Comparison of ENCODE assay signal across 9 cellular contexts in genomic region chr2:84894131-84894586, GRCh38. TPM values are rescaled to one million over a fixed set of nuclear protein-coding genes. Genes with fewer than 3 reads are reported as not detected.
DNase-seq lines count a peak whose midpoint lies in the region; ATAC-seq, FAIRE-seq and TF ChIP-seq lines count a peak whose summit lies in the region.
"Had no signal": no experiment of that assay in that cellular context is flagged by ENCODE, and none has a peak within 500 bp of the region (broad histone marks: within the 10 kb centered on the region; RNA-seq: fewer than 3 reads in every experiment).

No MANE protein-coding gene starts in this region.

- no peak overlapping the region for H3K27ac ChIP-seq in CD8-positive, alpha-beta memory T cell (ENCODE audit: low read depth, low read length)
- H3K27ac ChIP-seq in HL-60 (replicated peaks): peak overlapping the region; percentile 37
- no peak overlapping the region for H3K27ac ChIP-seq in substantia nigra (ENCODE audit: low read depth, low read length, poor library complexity, severe bottlenecking)
- no peak overlapping the region for H3K27ac ChIP-seq in small intestine (ENCODE audit: low read depth in 1 of 2, low read length in 1 of 2)

- POLR2A ChIA-PET in CD8-positive, alpha-beta memory T cell (lab: Charles Lee): interaction anchor here (1.1 to 1.7 kb wide), 4 partner anchors 12 to 13 kb away, joined by 4 to 6 read pairs (median 5); partner anchors contain the start of gene TRABD2A
- POLR2A ChIA-PET in WTC11 (lab: Charles Lee): no interaction called here

- H3K9me3 Mint-ChIP-seq in CD8-positive, alpha-beta memory T cell: no peaks in the 10 kb centered on the region
- no peaks in the 10 kb centered on the region for H3K9me3 Mint-ChIP-seq in WTC11

- H3K27me3 Mint-ChIP-seq in CD8-positive, alpha-beta memory T cell: no peaks in the 10 kb centered on the region
- no peaks in the 10 kb centered on the region; the same call in none of the 2 replicates for H3K27me3 Mint-ChIP-seq in WTC11 (ENCODE audit: low read depth)

- CTCF ChIA-PET in CD8-positive, alpha-beta memory T cell (lab: Charles Lee): interaction anchor here (1.1 to 3.7 kb wide), 3 partner anchors 12 to 32 kb away, joined by 3 to 24 read pairs (median 21); no protein-coding TSS in a partner anchor
- CTCF ChIA-PET in WTC11 (lab: Charles Lee): interaction anchor here (1.0 to 1.8 kb wide), 5 partner anchors 12 to 153 kb away, joined by 3 to 12 read pairs (median 6); no protein-coding TSS in a partner anchor

- no peak for DNase-seq in CD8-positive, alpha-beta memory T cell
- DNase-seq in HL-60 (ENCODE audit: low read depth in 1 of 2, low spot score in 1 of 2) (no peak), WTC11 (ENCODE audit: low spot score) (peak; percentile 33), left colon (no peak), substantia nigra (lab: John Stamatoyannopoulos, UW) (no peak), NCI-H1105 (lab: John Stamatoyannopoulos, UW) (no peak), small intestine (no peak)
- DNase-seq: stimulated activated CD4-positive, alpha-beta T cell treated with anti-CD3 and anti-CD28 coated beads, Interleukin-2, amount 100 ng/mL, for 24 hours had no signal

- FAIRE-seq in small intestine (lab: Jason Lieb, UNC): no peak

- TF ChIP-seq CTCF in HL-60 (IDR thresholded peaks at IDR 0.05; ENCODE audit: insufficient read depth, low read length) (no peak), WTC11 (IDR thresholded peaks at IDR 0.05) (no peak)

- 61 to 83% (median 76%) methylated on average over 6 of the region's 6 CpGs for WGBS in small intestine, 3 donors

- no peaks in the 10 kb centered on the region for H3K36me3 Mint-ChIP-seq in CD8-positive, alpha-beta memory T cell
- H3K36me3 Mint-ChIP-seq in WTC11: no peaks in the 10 kb centered on the region

- H3K27me3 ChIP-seq in CD8-positive, alpha-beta memory T cell (ENCODE audit: insufficient read depth, low read length, poor library complexity, severe bottlenecking): no peaks in the 10 kb centered on the region
- no peaks in the 10 kb centered on the region for H3K27me3 ChIP-seq in HL-60 (ENCODE audit: insufficient read depth, poor library complexity, severe bottlenecking)
- H3K27me3 ChIP-seq in small intestine (ENCODE audit: control insufficient read depth in 2 of 2, insufficient read depth in 2 of 2, low read length in 2 of 2): no peaks in the 10 kb centered on the region

- H3K9me3 ChIP-seq in CD8-positive, alpha-beta memory T cell (ENCODE audit: low read length): no peaks in the 10 kb centered on the region
- no peaks in the 10 kb centered on the region for H3K9me3 ChIP-seq in small intestine (ENCODE audit: control insufficient read depth, low read depth)

- peaks cover 52 to 71% (median 63%) of the 10 kb centered on the region in 3 donors for H3K4me1 Mint-ChIP-seq in CD8-positive, alpha-beta memory T cell
- H3K4me1 Mint-ChIP-seq in WTC11: peaks cover 11% of the 10 kb centered on the region

- ATAC-seq in WTC11: peak; percentile 89
- ATAC-seq in left colon: peak; percentile 37
- ATAC-seq in HG02678 (IDR thresholded peaks at IDR 0.05; ENCODE audit: unreplicated experiment): no peak

- peak overlapping the region; percentile 12 to 98 (median 85) for H3K27ac Mint-ChIP-seq in CD8-positive, alpha-beta memory T cell
- no peak overlapping the region for H3K27ac Mint-ChIP-seq in WTC11

- H3K4me3 Mint-ChIP-seq in CD8-positive, alpha-beta memory T cell: peak overlapping the region in 5 of 7 donors; percentile 32 to 70 (median 33)
- no peak overlapping the region for H3K4me3 Mint-ChIP-seq in WTC11

- intact Hi-C loops in left colon (cut with DNase I, micrococcal nuclease): no loop called here

- peaks cover 52% of the 10 kb centered on the region for H3K4me1 ChIP-seq in CD8-positive, alpha-beta memory T cell (ENCODE audit: insufficient read depth, low read length)
- peaks cover 0 to 2% of the 10 kb centered on the region in 2 donors for H3K4me1 ChIP-seq in small intestine (ENCODE audit: control insufficient read depth in 2 of 2, insufficient read depth in 1 of 2, low read depth in 1 of 2, low read length in 1 of 2)

- no peaks in the 10 kb centered on the region for H3K36me3 ChIP-seq in CD8-positive, alpha-beta memory T cell (ENCODE audit: insufficient read depth, low read length)
- H3K36me3 ChIP-seq in small intestine (ENCODE audit: control insufficient read depth in 2 of 2, insufficient read depth in 2 of 2, low read length in 2 of 2): no peaks in the 10 kb centered on the region

- H3K4me3 ChIP-seq in CD8-positive, alpha-beta memory T cell (ENCODE audit: low read length): no peak overlapping the region
- H3K4me3 ChIP-seq in HL-60 (replicated peaks; ENCODE audit: insufficient read depth, low read length): no peak overlapping the region
- H3K4me3 ChIP-seq in small intestine (ENCODE audit: low read depth in 1 of 2, low read length in 2 of 2): no peak overlapping the region

TF ChIP-seq in WTC11, 78 proteins besides CTCF, POLR2A, EP300 and RAD21:
- no peak for TF ChIP-seq MAX (CRISPR knock-in tag; IDR thresholded peaks at IDR 0.05)
- peak; percentile 29; the same call in 1 of the 2 replicates for TF ChIP-seq TEAD1 (CRISPR knock-in tag; IDR thresholded peaks at IDR 0.05)
- TF ChIP-seq HMGXB4 (CRISPR knock-in tag; IDR thresholded peaks at IDR 0.05): no peak
- peak; percentile 84 for TF ChIP-seq ZNF423 (CRISPR knock-in tag; IDR thresholded peaks at IDR 0.05)
- no peak for TF ChIP-seq ZBTB21 (CRISPR knock-in tag; IDR thresholded peaks at IDR 0.05; ENCODE audit: borderline replicate concordance)

RNA-seq across cellular contexts. Expression of gene TMSB10, which starts 11.3 kb away (rescaled TPM):
- total RNA-seq in CD8-positive, alpha-beta memory T cell: 1,000 to 10,000 TPM; 1,121 to 1,125 TPM
- polyA plus RNA-seq in CD8-positive, alpha-beta memory T cell: 4,836 TPM
- 869 to 943 TPM (median 911 TPM) in 3 replicates for total RNA-seq in WTC11 (2021)
- 1,000 to 10,000 TPM; 1,780 to 2,331 TPM for total RNA-seq in left colon
- polyA plus RNA-seq in small intestine: 1,000 to 10,000 TPM; 2,319 to 3,566 (median 2,983) TPM

RNA-seq across cellular contexts. Expression of gene TRABD2A, which starts 13.3 kb away (rescaled TPM):
- total RNA-seq in CD8-positive, alpha-beta memory T cell: 10 to 100 TPM; 20.3 to 20.8 TPM
- 36.6 TPM for polyA plus RNA-seq in CD8-positive, alpha-beta memory T cell
- total RNA-seq in WTC11 (2021): 7.1 to 12.1 TPM (median 7.5 TPM) in 3 replicates
- total RNA-seq in left colon: 100 to 1,000 TPM in 1 of 2 donors, 10 to 100 TPM in 1; 89.8 to 101 TPM
- 10 to 100 TPM in 1 of 3 donors, 1 to 10 TPM in 2; 2.0 to 25.6 (median 2.7) TPM for polyA plus RNA-seq in small intestine
